ENCODE assay signal across 27 cellular contexts in genomic region chr5:573206-573605, GRCh38.
"Had no signal": no experiment of that assay in that cellular context is flagged by ENCODE, and none has a peak within 500 bp of the region (broad histone marks: within the 10 kb centered on the region; RNA-seq: fewer than 3 reads in every experiment).

No MANE protein-coding gene starts in this region.

- H3K36me3 ChIP-seq: MG63 had no signal

- H3K27ac Mint-ChIP-seq: activated B cell treated with CpG ODN at 0.5 μM for 24 hours; activated CD4-positive, alpha-beta memory T cell treated with anti-CD3 and anti-CD28 coated beads, Interleukin-2, amount 10 ng/mL, durations not matched to agents 7 days and 5 days; activated CD8-positive, alpha-beta memory T cell treated with anti-CD3 and anti-CD28 coated beads, Interleukin-2, amount 10 ng/mL, durations not matched to agents 7 days and 5 days; activated naive CD4-positive, alpha-beta T cell treated with anti-CD3 and anti-CD28 coated beads, Interleukin-2, amount 10 ng/mL, durations not matched to agents 7 days and 5 days; activated naive CD8-positive, alpha-beta T cell; activated naive CD8-positive, alpha-beta T cell treated with anti-CD3 and anti-CD28 coated beads, Interleukin-2, amount 50 U/mL, for 24 hours; brain had no signal

- H3K4me1 Mint-ChIP-seq: activated CD4-positive, alpha-beta memory T cell treated with anti-CD3 and anti-CD28 coated beads, Interleukin-2, amount 10 ng/mL, durations not matched to agents 7 days and 5 days; activated CD8-positive, alpha-beta memory T cell treated with anti-CD3 and anti-CD28 coated beads, Interleukin-2, amount 10 ng/mL, durations not matched to agents 7 days and 5 days; activated naive CD4-positive, alpha-beta T cell treated with anti-CD3 and anti-CD28 coated beads, Interleukin-2, amount 10 ng/mL, durations not matched to agents 7 days and 5 days; activated naive CD8-positive, alpha-beta T cell treated with anti-CD3 and anti-CD28 coated beads, Interleukin-2, amount 50 U/mL, for 24 hours; brain had no signal

- ATAC-seq: activated CD8-positive, alpha-beta memory T cell treated with anti-CD3 and anti-CD28 coated beads, Interleukin-2, amount 10 ng/mL, durations not matched to agents 7 days and 5 days; activated naive CD8-positive, alpha-beta T cell treated with anti-CD3 and anti-CD28 coated beads, Interleukin-2, amount 50 U/mL, for 24 hours had no signal

- H3K4me3 Mint-ChIP-seq: activated B cell treated with CpG ODN at 0.5 μM for 24 hours; activated CD4-positive, alpha-beta memory T cell treated with anti-CD3 and anti-CD28 coated beads, Interleukin-2, amount 10 ng/mL, durations not matched to agents 7 days and 5 days; activated CD8-positive, alpha-beta memory T cell treated with anti-CD3 and anti-CD28 coated beads, Interleukin-2, amount 10 ng/mL, durations not matched to agents 7 days and 5 days; activated naive CD4-positive, alpha-beta T cell treated with anti-CD3 and anti-CD28 coated beads, Interleukin-2, amount 10 ng/mL, durations not matched to agents 7 days and 5 days; activated naive CD8-positive, alpha-beta T cell; activated naive CD8-positive, alpha-beta T cell treated with anti-CD3 and anti-CD28 coated beads, Interleukin-2, amount 50 U/mL, for 24 hours; brain had no signal

- H3K4me3 ChIP-seq: MG63 had no signal

- H3K36me3 Mint-ChIP-seq: activated CD8-positive, alpha-beta memory T cell treated with anti-CD3 and anti-CD28 coated beads, Interleukin-2, amount 10 ng/mL, durations not matched to agents 7 days and 5 days; activated naive CD4-positive, alpha-beta T cell treated with anti-CD3 and anti-CD28 coated beads, Interleukin-2, amount 10 ng/mL, durations not matched to agents 7 days and 5 days; brain had no signal

- H3K27ac ChIP-seq: VCaP had no signal

- DNase-seq: activated B cell treated with CpG ODN at 0.5 μM for 24 hours; activated CD4-positive, alpha-beta memory T cell treated with anti-CD3 and anti-CD28 coated beads, Interleukin-2, amount 10 ng/mL, durations not matched to agents 7 days and 5 days; activated CD4-positive, alpha-beta T cell treated with anti-CD3 and anti-CD28 coated beads for 48 hours; activated CD4-positive, CD25-positive, alpha-beta regulatory T cell treated with anti-CD3 and anti-CD28 coated beads, Interleukin-2, amount 50 U/mL, for 72 hours; activated CD8-positive, alpha-beta memory T cell treated with anti-CD3 and anti-CD28 coated beads, Interleukin-2, amount 10 ng/mL, durations not matched to agents 7 days and 5 days; activated effector memory CD4-positive, alpha-beta T cell treated with Interleukin-2 at 50 U/mL for 16 hours; activated naive CD4-positive, alpha-beta T cell treated with anti-CD3 and anti-CD28 coated beads, Interleukin-2, amount 10 ng/mL, durations not matched to agents 7 days and 5 days; activated naive CD8-positive, alpha-beta T cell treated with anti-CD3 and anti-CD28 coated beads, Interleukin-2, amount 50 U/mL, for 24 hours; anterior cingulate cortex; caudate nucleus; cerebellar nuclear complex; Kasumi-1; KG1; MG63; MV-4-11; NCI-H1417 treated with DMSO at 0.1 percent for 48 hours; NCI-H226; NCI-H510A; NCI-H774; Right ventricle myocardium superior; SW 1271; T-helper 1 cell; T-helper 2 cell; T-helper 9 cell had no signal
